In the genomic region with DNA sequence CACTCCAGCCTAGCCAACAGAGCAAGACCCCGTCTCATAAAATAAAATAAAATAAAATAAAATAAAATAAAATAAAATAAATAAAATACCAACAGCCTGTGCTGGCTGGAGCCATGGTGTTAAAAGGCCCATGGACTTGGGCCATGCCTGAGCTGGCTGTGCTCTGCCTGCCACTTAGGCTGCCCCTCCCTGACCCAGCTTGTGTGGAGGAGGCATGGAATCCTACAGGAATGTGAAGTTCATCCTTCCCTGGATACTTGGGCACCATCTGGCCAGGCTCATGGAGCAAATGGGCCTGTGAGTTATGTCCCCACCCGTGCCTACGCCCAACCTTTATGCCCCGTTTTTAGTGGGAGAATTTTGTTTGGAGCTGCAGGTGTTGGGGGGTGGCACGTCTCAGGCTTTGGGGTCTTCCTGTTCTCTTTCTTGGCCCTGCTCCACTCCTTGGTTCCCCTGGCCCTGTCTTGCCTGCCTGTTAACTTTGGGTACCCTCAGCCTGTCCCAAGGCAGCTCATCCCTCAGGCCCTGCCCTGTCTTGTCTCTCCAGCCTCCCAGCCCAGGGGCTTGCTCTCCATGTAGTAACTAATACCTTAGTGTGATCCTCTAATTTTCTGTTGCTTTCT, we compare ENCODE assay signal across 16 cellular contexts. TPM values are rescaled to one million over a fixed set of nuclear protein-coding genes. Genes with fewer than 3 reads are reported as not detected.
DNase-seq lines count a peak whose midpoint lies in the region; ATAC-seq lines count a peak whose summit lies in the region.
"Had no signal": no experiment of that assay in that cellular context is flagged by ENCODE, and none has a peak within 500 bp of the region (broad histone marks: within the 10 kb centered on the region; RNA-seq: fewer than 3 reads in every experiment).

No MANE protein-coding gene starts in this region.

- H3K4me1 Mint-ChIP-seq in activated naive CD8-positive, alpha-beta T cell treated with anti-CD3 and anti-CD28 coated beads, Interleukin-2, amount 50 U/mL, for 24 hours = peaks cover 56% of the 10 kb centered on the region
- peaks cover 33 to 92% (median 82%) of the 10 kb centered on the region in 7 donors for H3K4me1 Mint-ChIP-seq in naive thymus-derived CD4-positive, alpha-beta T cell

- H3K9ac ChIP-seq in BLaER1 treated with 17β-estradiol and CSF1 and Interleukin-3, amounts not matched to agents 10 nM and 100 nM = 0 out of 22 replicates have a peak overlapping the region, but pooled peaks of 2 of the 11 experiments have one; percentile 6 to 15

- no peaks in the 10 kb centered on the region for H3K27me3 Mint-ChIP-seq in activated naive CD8-positive, alpha-beta T cell treated with anti-CD3 and anti-CD28 coated beads, Interleukin-2, amount 50 U/mL, for 24 hours
- no peaks in the 10 kb centered on the region for H3K27me3 Mint-ChIP-seq in naive thymus-derived CD4-positive, alpha-beta T cell

- POLR2A ChIA-PET in naive thymus-derived CD4-positive, alpha-beta T cell (lab: Charles Lee) = interaction anchor here (0.8 kb wide), 1 partner anchor 10 kb away, joined by 4 read pairs; no protein-coding TSS in a partner anchor

- peaks cover 8 to 67% (median 39%) of the 10 kb centered on the region in 11 experiments; a peak in 20 of 22 replicates for H3K36me3 ChIP-seq in BLaER1 treated with 17β-estradiol and CSF1 and Interleukin-3, amounts not matched to agents 10 nM and 100 nM
- peaks cover 0 to 2% (median 0%) of the 10 kb centered on the region in 3 experiments for H3K36me3 ChIP-seq in naive thymus-derived CD4-positive, alpha-beta T cell (ENCODE audit: control insufficient read depth in 2 of 3, insufficient read depth in 3 of 3, low read length in 3 of 3)
- H3K36me3 ChIP-seq: BE2C, Peyer's patch had no signal

- intact Hi-C loops in naive thymus-derived CD4-positive, alpha-beta T cell (cut with micrococcal nuclease) = no loop called here

- CTCF ChIA-PET in naive thymus-derived CD4-positive, alpha-beta T cell (lab: Charles Lee) = no interaction called here

- no peak overlapping the region for H3K4me3 Mint-ChIP-seq in activated naive CD8-positive, alpha-beta T cell treated with anti-CD3 and anti-CD28 coated beads, Interleukin-2, amount 50 U/mL, for 24 hours
- peak overlapping the region in 5 of 10 donors; percentile 17 to 58 (median 40) for H3K4me3 Mint-ChIP-seq in naive thymus-derived CD4-positive, alpha-beta T cell
- H3K4me3 Mint-ChIP-seq: neural crest cell had no signal

- no peak for ATAC-seq in activated naive CD8-positive, alpha-beta T cell treated with anti-CD3 and anti-CD28 coated beads, Interleukin-2, amount 50 U/mL, for 24 hours
- no peak for ATAC-seq in naive thymus-derived CD4-positive, alpha-beta T cell
- no peak for ATAC-seq in HG02798 (IDR thresholded peaks at IDR 0.05; ENCODE audit: poor library complexity, unreplicated experiment)

- peaks cover 52 to 94% (median 67%) of the 10 kb centered on the region in 11 experiments for H4K20me1 ChIP-seq in BLaER1 treated with 17β-estradiol and CSF1 and Interleukin-3, amounts not matched to agents 10 nM and 100 nM

- H3K27ac ChIP-seq in BLaER1 treated with 17β-estradiol and CSF1 and Interleukin-3, amounts not matched to agents 10 nM and 100 nM = no peak overlapping the region
- peak overlapping the region; percentile 47 for H3K27ac ChIP-seq in naive thymus-derived CD4-positive, alpha-beta T cell (ENCODE audit: low read depth, low read length)
- H3K27ac ChIP-seq: epithelial cell of prostate, Peyer's patch, VCaP had no signal

- peak; percentile 21 for DNase-seq in EH (ENCODE audit: low read depth)
- no peak for DNase-seq in activated naive CD8-positive, alpha-beta T cell treated with anti-CD3 and anti-CD28 coated beads, Interleukin-2, amount 50 U/mL, for 24 hours
- DNase-seq in naive thymus-derived CD4-positive, alpha-beta T cell = no peak
- no peak for DNase-seq in central memory CD4-positive, alpha-beta T cell
- DNase-seq in activated CD4-positive, CD25-positive, alpha-beta regulatory T cell treated with anti-CD3 and anti-CD28 coated beads, Interleukin-2, amount 50 U/mL, for 72 hours = no peak
- DNase-seq: activated CD8-positive, alpha-beta memory T cell treated with anti-CD3 and anti-CD28 coated beads for 24 hours; BE2C; NCI-H1092 treated with DMSO at 0.1 percent for 48 hours; NCI-H774; SW 1271 had no signal

- H3K27ac Mint-ChIP-seq in activated naive CD8-positive, alpha-beta T cell treated with anti-CD3 and anti-CD28 coated beads, Interleukin-2, amount 50 U/mL, for 24 hours = peak overlapping the region; percentile 60
- peak overlapping the region in 8 of 9 donors; percentile 66 to 96 (median 86) for H3K27ac Mint-ChIP-seq in naive thymus-derived CD4-positive, alpha-beta T cell

- no peak overlapping the region for H3K4me3 ChIP-seq in BLaER1 treated with 17β-estradiol and CSF1 and Interleukin-3, amounts not matched to agents 10 nM and 100 nM
- no peak overlapping the region for H3K4me3 ChIP-seq in naive thymus-derived CD4-positive, alpha-beta T cell (ENCODE audit: low read length)
- H3K4me3 ChIP-seq: Peyer's patch had no signal

- H3K9me3 Mint-ChIP-seq in activated naive CD8-positive, alpha-beta T cell treated with anti-CD3 and anti-CD28 coated beads, Interleukin-2, amount 50 U/mL, for 24 hours = peaks cover 15% of the 10 kb centered on the region
- peaks cover 0 to 32% (median 13%) of the 10 kb centered on the region in 11 donors for H3K9me3 Mint-ChIP-seq in naive thymus-derived CD4-positive, alpha-beta T cell

- H3K4me1 ChIP-seq in BLaER1 treated with 17β-estradiol and CSF1 and Interleukin-3, amounts not matched to agents 10 nM and 100 nM = peaks cover 48 to 76% (median 62%) of the 10 kb centered on the region in 10 experiments
- H3K4me1 ChIP-seq in naive thymus-derived CD4-positive, alpha-beta T cell (ENCODE audit: control insufficient read depth in 2 of 2, insufficient read depth in 2 of 2, low read length in 2 of 2) = peaks cover 6 to 55% of the 10 kb centered on the region in 2 donors
- H3K4me1 ChIP-seq: BE2C had no signal

- H3K4me2 ChIP-seq in BLaER1 treated with 17β-estradiol and CSF1 and Interleukin-3, amounts not matched to agents 10 nM and 100 nM = peak overlapping the region in 9 of 11 experiments; percentile 7 to 73 (median 54); a peak in 13 of 22 replicates

- H3K9me3 ChIP-seq in BLaER1 treated with 17β-estradiol and CSF1 and Interleukin-3, amounts not matched to agents 10 nM and 100 nM (replicated peaks in 1 of 11) = peaks cover 24 to 34% (median 32%) of the 10 kb centered on the region in 11 experiments
- H3K9me3 ChIP-seq in naive thymus-derived CD4-positive, alpha-beta T cell (ENCODE audit: control insufficient read depth in 2 of 3, low read length in 3 of 3) = peaks cover 0 to 12% (median 0%) of the 10 kb centered on the region in 3 experiments
- H3K9me3 ChIP-seq: BE2C had no signal

- H3K36me3 Mint-ChIP-seq in activated naive CD8-positive, alpha-beta T cell treated with anti-CD3 and anti-CD28 coated beads, Interleukin-2, amount 50 U/mL, for 24 hours (ENCODE audit: low read depth) = peaks cover 25% of the 10 kb centered on the region
- peaks cover 0 to 40% (median 36%) of the 10 kb centered on the region in 5 donors for H3K36me3 Mint-ChIP-seq in naive thymus-derived CD4-positive, alpha-beta T cell

- H3K27me3 ChIP-seq in BLaER1 treated with 17β-estradiol and CSF1 and Interleukin-3, amounts not matched to agents 10 nM and 100 nM = no peaks in the 10 kb centered on the region
- no peaks in the 10 kb centered on the region for H3K27me3 ChIP-seq in naive thymus-derived CD4-positive, alpha-beta T cell (ENCODE audit: control insufficient read depth in 2 of 2, insufficient read depth in 2 of 2, low read length in 2 of 2)
- H3K27me3 ChIP-seq: BE2C, Peyer's patch had no signal

RNA-seq across cellular contexts. Expression of gene BCR, which starts 51.3 kb away (rescaled TPM):
- 100 to 1,000 TPM in 1 of 5 experiments, 10 to 100 TPM in 4; 56.2 to 103 (median 94.3) TPM for total RNA-seq in naive thymus-derived CD4-positive, alpha-beta T cell
- 10 to 100 TPM in 1 of 2 donors, 1 to 10 TPM in 1; 6.1 to 19.1 TPM for polyA plus RNA-seq in naive thymus-derived CD4-positive, alpha-beta T cell
